In genomic region chr6:161137839-161138544, GRCh38 we compare ENCODE assay signal across 18 cellular contexts.
A peak's percentile ranks its signal among the peaks of the same experiment; 100 is the strongest.
DNase-seq lines count a peak whose midpoint lies in the region; ATAC-seq and TF ChIP-seq lines count a peak whose summit lies in the region.
"Had no signal": no experiment of that assay in that cellular context is flagged by ENCODE, and none has a peak within 500 bp of the region (broad histone marks: within the 10 kb centered on the region; RNA-seq: fewer than 3 reads in every experiment).

No MANE protein-coding gene starts in this region.

- H3K27ac ChIP-seq in heart right ventricle, result no peak overlapping the region
- no peak overlapping the region for H3K27ac ChIP-seq in esophagus muscularis mucosa (replicated peaks in 1 of 4)
- H3K27ac ChIP-seq in temporal lobe (ENCODE audit: low read depth, low read length), result peak overlapping the region; percentile 79
- H3K27ac ChIP-seq in Karpas-422 (ENCODE audit: low read length), result no peak overlapping the region
- H3K27ac ChIP-seq: right lobe of liver, SJSA1 had no signal

- H3K4me3 Mint-ChIP-seq in T-helper 17 cell, result no peak overlapping the region
- H3K4me3 Mint-ChIP-seq: activated naive CD8-positive, alpha-beta T cell treated with anti-CD3 and anti-CD28 coated beads, Interleukin-2, amount 50 U/mL, for 24 hours; mesothelial cell of epicardium had no signal

- TF ChIP-seq CTCF in heart right ventricle (IDR thresholded peaks at IDR 0.05) (no peak), esophagus muscularis mucosa (IDR thresholded peaks at IDR 0.05) (no peak)

- H3K4me1 ChIP-seq in heart right ventricle (peaks cover 0 to 10% (median 0%) of the 10 kb centered on the region in 9 donors), esophagus muscularis mucosa (peaks cover 0 to 6% (median 0%) of the 10 kb centered on the region in 4 donors), Karpas-422 (ENCODE audit: low read length) (peaks cover 35% of the 10 kb centered on the region)
- H3K4me1 ChIP-seq: right lobe of liver had no signal

- no peaks in the 10 kb centered on the region for H3K9me3 ChIP-seq in heart right ventricle
- no peaks in the 10 kb centered on the region for H3K9me3 ChIP-seq in T-helper 17 cell (ENCODE audit: control insufficient read depth, low read length, poor library complexity, severe bottlenecking)
- no peaks in the 10 kb centered on the region for H3K9me3 ChIP-seq in esophagus muscularis mucosa
- no peaks in the 10 kb centered on the region for H3K9me3 ChIP-seq in Karpas-422 (ENCODE audit: low read length)
- H3K9me3 ChIP-seq: right lobe of liver, SJSA1 had no signal

- no peak overlapping the region for H3K9ac ChIP-seq in Karpas-422 (ENCODE audit: low read length)

- no peak for ATAC-seq in heart right ventricle
- ATAC-seq in T-helper 17 cell, result peak; percentile 7
- ATAC-seq in HG02970 (IDR thresholded peaks at IDR 0.05; ENCODE audit: low FRiP score, unreplicated experiment), result no peak
- ATAC-seq: activated naive CD8-positive, alpha-beta T cell treated with anti-CD3 and anti-CD28 coated beads, Interleukin-2, amount 50 U/mL, for 24 hours; right lobe of liver had no signal

- H2AFZ ChIP-seq in Karpas-422 (ENCODE audit: low read length), result no peak overlapping the region

- intact Hi-C loops in cardiac septum (cut with DNase I) (no loop called here), heart right ventricle (cut with DNase I) (no loop called here), esophagus muscularis mucosa (cut with DNase I) (no loop called here)

- H3K4me1 Mint-ChIP-seq in T-helper 17 cell, result peaks cover 8% of the 10 kb centered on the region
- H3K4me1 Mint-ChIP-seq: activated naive CD8-positive, alpha-beta T cell treated with anti-CD3 and anti-CD28 coated beads, Interleukin-2, amount 50 U/mL, for 24 hours had no signal

- DNase-seq in cardiac septum (ENCODE audit: low spot score) (peak; percentile 38), heart right ventricle (no peak), T-helper 17 cell (no peak), esophagus muscularis mucosa (ENCODE audit: extremely low spot score) (peak; percentile 29), ecto neural progenitor cell (ENCODE audit: low spot score) (no peak), Karpas-422 (no peak)
- DNase-seq: activated CD4-positive, alpha-beta T cell treated with anti-CD3 and anti-CD28 coated beads for 4 hours; activated naive CD8-positive, alpha-beta T cell treated with anti-CD3 and anti-CD28 coated beads, Interleukin-2, amount 50 U/mL, for 24 hours; activated T-cell treated with anti-CD3 and anti-CD28 coated beads, Interleukin-2, amount 50 U/mL, for 1 hour; kidney glomerular epithelial cell; NCI-H1694 treated with DMSO at 0.1 percent for 48 hours; NCI-H446; right lobe of liver; T1000 had no signal

- 97% methylated on average over 12 of the region's 12 CpGs for WGBS in heart right ventricle, 2 donors
- WGBS in esophagus muscularis mucosa, result 95% methylated on average over 10 of the region's 12 CpGs

- peak overlapping the region; percentile 29 for H3K27ac Mint-ChIP-seq in T-helper 17 cell
- H3K27ac Mint-ChIP-seq: activated naive CD8-positive, alpha-beta T cell treated with anti-CD3 and anti-CD28 coated beads, Interleukin-2, amount 50 U/mL, for 24 hours; mesothelial cell of epicardium had no signal

- no peaks in the 10 kb centered on the region for H4K20me1 ChIP-seq in Karpas-422 (ENCODE audit: insufficient read depth, low read depth, low read length)

- no peak overlapping the region for H3K4me2 ChIP-seq in Karpas-422 (ENCODE audit: low read depth, low read length, poor library complexity, severe bottlenecking)

- no peak overlapping the region for H3K4me3 ChIP-seq in heart right ventricle
- no peak overlapping the region for H3K4me3 ChIP-seq in esophagus muscularis mucosa
- H3K4me3 ChIP-seq in Karpas-422 (ENCODE audit: low read length), result no peak overlapping the region
- H3K4me3 ChIP-seq: right lobe of liver, SJSA1 had no signal

- no peak for TF ChIP-seq POLR2A in esophagus muscularis mucosa (IDR thresholded peaks at IDR 0.05; ENCODE audit: low read depth)

- H3K27me3 Mint-ChIP-seq in T-helper 17 cell, result no peaks in the 10 kb centered on the region
- H3K27me3 Mint-ChIP-seq: activated naive CD8-positive, alpha-beta T cell treated with anti-CD3 and anti-CD28 coated beads, Interleukin-2, amount 50 U/mL, for 24 hours had no signal

- H3K36me3 ChIP-seq in heart right ventricle, result peaks cover 0 to 60% (median 0%) of the 10 kb centered on the region in 9 donors
- H3K36me3 ChIP-seq in esophagus muscularis mucosa, result peaks cover 0 to 76% (median 37%) of the 10 kb centered on the region in 4 donors
- H3K36me3 ChIP-seq in Karpas-422 (ENCODE audit: insufficient read depth, low read length), result no peaks in the 10 kb centered on the region
- H3K36me3 ChIP-seq: right lobe of liver had no signal

- H3K9me2 ChIP-seq in Karpas-422 (replicated peaks; ENCODE audit: insufficient read depth, low read length), result no peaks in the 10 kb centered on the region

- no peaks in the 10 kb centered on the region for H3K79me2 ChIP-seq in Karpas-422 (ENCODE audit: low read length)

- no peak for TF ChIP-seq EP300 in esophagus muscularis mucosa (IDR thresholded peaks at IDR 0.05)

- H3K27me3 ChIP-seq in heart right ventricle, result no peaks in the 10 kb centered on the region
- no peaks in the 10 kb centered on the region for H3K27me3 ChIP-seq in esophagus muscularis mucosa
- no peaks in the 10 kb centered on the region for H3K27me3 ChIP-seq in Karpas-422 (ENCODE audit: low read length)
- H3K27me3 ChIP-seq: right lobe of liver, SJSA1 had no signal

- H3K36me3 Mint-ChIP-seq in T-helper 17 cell (ENCODE audit: low read depth), result peaks cover 6% of the 10 kb centered on the region

Comparison
In these comparisons a context has a peak if more than half of its experiments do, and no peak if none do; other contexts are left out.
1. DNase-seq: peak in cardiac septum (single experiment) and esophagus muscularis mucosa (single experiment); none in heart right ventricle (0 of 2), T-helper 17 cell (0 of 3), ecto neural progenitor cell (single experiment) and Karpas-422 (single experiment).